10 cellular contexts compared by ENCODE assay signal in the genomic region with DNA sequence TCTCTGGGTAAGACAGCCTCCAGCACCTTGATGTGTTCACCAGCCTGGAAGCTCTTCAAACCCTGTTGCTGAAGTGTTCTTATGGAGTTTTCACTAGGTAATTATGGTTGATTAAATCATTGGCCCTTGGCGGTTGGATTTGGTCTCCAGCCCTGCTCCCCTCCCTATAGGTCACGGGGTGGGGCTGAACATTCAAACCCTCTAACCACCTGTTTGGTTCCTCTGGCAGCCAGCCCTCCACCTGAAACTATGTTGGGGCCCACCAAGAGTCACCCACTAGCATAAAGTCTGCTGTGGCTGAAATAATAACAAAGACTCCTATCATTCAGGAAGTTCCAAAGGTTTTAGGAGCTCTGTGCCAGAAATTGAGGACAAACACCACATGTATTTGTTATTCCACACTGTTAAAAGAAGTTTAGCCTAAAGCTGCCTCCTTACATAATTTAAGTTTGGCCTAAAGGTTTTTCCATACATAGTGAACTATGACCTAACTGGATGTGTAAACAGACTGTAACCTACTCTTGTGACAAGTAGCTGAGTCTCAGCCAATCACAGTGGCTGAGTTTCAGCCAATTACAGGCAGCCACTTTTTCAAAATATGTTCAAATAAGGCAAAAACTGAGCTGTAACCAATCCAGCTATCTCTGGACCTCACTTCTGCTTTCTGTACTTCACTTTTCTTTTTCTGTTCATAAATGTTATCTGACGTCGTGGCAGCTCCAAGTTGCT. TPM values are rescaled to one million over a fixed set of nuclear protein-coding genes. Genes with fewer than 3 reads are reported as not detected.
A peak's percentile ranks its signal among the peaks of the same experiment; 100 is the strongest.
DNase-seq lines count a peak whose midpoint lies in the region; ATAC-seq and TF ChIP-seq lines count a peak whose summit lies in the region.
"Had no signal": no experiment of that assay in that cellular context is flagged by ENCODE, and none has a peak within 500 bp of the region (broad histone marks: within the 10 kb centered on the region; RNA-seq: fewer than 3 reads in every experiment).

No MANE protein-coding gene starts in this region.

- ATAC-seq in HG02759 (IDR thresholded peaks at IDR 0.05; ENCODE audit: unreplicated experiment) (peak; percentile 39), right lobe of liver (peak; percentile 33 to 57 (median 52)), omental fat pad (ENCODE audit: low FRiP score) (no peak)
- ATAC-seq: activated T-cell treated with anti-CD3 and anti-CD28 coated beads, Interleukin-2, amount 50 U/mL, for 4 hours had no signal

- H3K36me3 ChIP-seq in right lobe of liver, result no peaks in the 10 kb centered on the region

- H3K27me3 ChIP-seq in right lobe of liver, result no peaks in the 10 kb centered on the region

- POLR2A ChIA-PET in RWPE1 (lab: Yijun Ruan, JAX; ENCODE audit: low non-redundant PET), result no interaction called here

- TF ChIP-seq CTCF in right lobe of liver (IDR thresholded peaks at IDR 0.05), result no peak
- TF ChIP-seq CTCF in RWPE1 (conservative IDR thresholded peaks at IDR 0.05; ENCODE audit: low read depth), result no peak
- TF ChIP-seq CTCF in omental fat pad (IDR thresholded peaks at IDR 0.05), result no peak

- CTCF ChIA-PET in RWPE1 (lab: Yijun Ruan, JAX), result no interaction called here

- intact Hi-C loops in right lobe of liver (cut with DNase I), result no loop called here

- no peaks in the 10 kb centered on the region for H3K9me3 ChIP-seq in right lobe of liver

- WGBS in right lobe of liver (ENCODE audit: insufficient coverage, low coverage, low lambda C conversion rate, missing lambda C conversion rate), result 28% methylated on average over 2 of the region's 4 CpGs

- DNase-seq in CD1c-positive myeloid dendritic cell (ENCODE audit: extremely low spot score) (peak; percentile 67), RKO (ENCODE audit: low spot score) (peak; percentile 11), right lobe of liver (no peak), SHP77 treated with DMSO at 0.1 percent for 48 hours (lab: John Stamatoyannopoulos, UW) (no peak), RWPE1 (ENCODE audit: low spot score) (no peak), omental fat pad (ENCODE audit: low spot score) (no peak)
- DNase-seq in stimulated activated CD4-positive, alpha-beta T cell treated with anti-CD3 and anti-CD28 coated beads, Interleukin-15, amount 100 ng/mL, for 24 hours, result no peak
- DNase-seq: activated T-cell treated with anti-CD3 and anti-CD28 coated beads, Interleukin-2, amount 50 U/mL, for 4 hours had no signal

- peaks cover 0 to 30% (median 12%) of the 10 kb centered on the region in 4 donors for H3K4me1 ChIP-seq in right lobe of liver

- H3K27ac ChIP-seq in right lobe of liver, result peak overlapping the region; percentile 24 to 35 (median 34)
- H3K27ac ChIP-seq in RWPE1, result no peak overlapping the region

- no peak overlapping the region for H3K4me3 ChIP-seq in right lobe of liver

- no peak for TF ChIP-seq POLR2A in right lobe of liver (IDR thresholded peaks at IDR 0.05)

RNA-seq across cellular contexts. Expression of a gene that starts 34.8 kb away (rescaled TPM):
- total RNA-seq in right lobe of liver (under 1 TPM in 3 of 6 experiments, not detected in 3; 0.22 to 0.50 (median 0.25) TPM), omental fat pad (not detected)
- total RNA-seq: activated T-cell treated with anti-CD3 and anti-CD28 coated beads, Interleukin-2, amount 50 U/mL, for 4 hours; mesothelial cell of epicardium had no signal

Comparison
In these comparisons a context has a peak if more than half of its experiments do, and no peak if none do; other contexts are left out.
1. DNase-seq: peak in CD1c-positive myeloid dendritic cell (single experiment) and RKO (single experiment); none in right lobe of liver (0 of 3), SHP77 treated with DMSO at 0.1 percent for 48 hours (single experiment), RWPE1 (single experiment), stimulated activated CD4-positive, alpha-beta T cell treated with anti-CD3 and anti-CD28 coated beads, Interleukin-15, amount 100 ng/mL, for 24 hours (single experiment) and omental fat pad (single experiment).